ENCODE assay signal across 21 cellular contexts in genomic region chr22:28143961-28144745, GRCh38.
"Had no signal": no experiment of that assay in that cellular context is flagged by ENCODE, and none has a peak within 500 bp of the region (broad histone marks: within the 10 kb centered on the region; RNA-seq: fewer than 3 reads in every experiment).

No MANE protein-coding gene starts in this region.

- H3K4me1 Mint-ChIP-seq: activated naive CD4-positive, alpha-beta T cell treated with anti-CD3 and anti-CD28 coated beads, Interleukin-2, amount 50 U/mL, for 24 hours had no signal

- H3K4me3 ChIP-seq: adrenal gland, esophagus squamous epithelium, pancreas, tibial nerve, vagina had no signal

- H3K27me3 ChIP-seq: adrenal gland, esophagus squamous epithelium, pancreas, tibial nerve, vagina had no signal

- H3K4me3 Mint-ChIP-seq: activated CD4-positive, alpha-beta T cell treated with anti-CD3 and anti-CD28 coated beads, Interleukin-2, amount 10 ng/mL, durations not matched to agents 7 days and 5 days; activated CD8-positive, alpha-beta T cell treated with anti-CD3 and anti-CD28 coated beads, Interleukin-2, amount 10 ng/mL, durations not matched to agents 7 days and 5 days; activated naive CD4-positive, alpha-beta T cell treated with anti-CD3 and anti-CD28 coated beads, Interleukin-2, amount 50 U/mL, for 24 hours; dendritic cell treated with granulocyte-macrophage colony-stimulating factor and Interleukin-4, amounts not matched to agents 40 ng/mL and 50 ng/mL, for 4 days had no signal

- H3K27ac ChIP-seq: adrenal gland, pancreas, vagina had no signal

- DNase-seq: activated CD4-positive, alpha-beta T cell treated with anti-CD3 and anti-CD28 coated beads, Interleukin-2, amount 10 ng/mL, durations not matched to agents 7 days and 5 days; activated CD8-positive, alpha-beta memory T cell treated with anti-CD3 and anti-CD28 coated beads, Interleukin-2, amount 50 U/mL, for 48 hours; activated CD8-positive, alpha-beta T cell treated with anti-CD3 and anti-CD28 coated beads, Interleukin-2, amount 10 ng/mL, durations not matched to agents 7 days and 5 days; activated effector memory CD4-positive, alpha-beta T cell treated with Interleukin-2 at 50 U/mL for 16 hours; activated T-cell treated with anti-CD3 and anti-CD28 coated beads, Interleukin-2, amount 50 U/mL, for 48 hours; adrenal gland; effector CD8-positive, alpha-beta T cell; esophagus squamous epithelium; foreskin melanocyte; hypothalamus; islet precursor cell; mammary epithelial cell; pancreas; stimulated activated CD4-positive, alpha-beta T cell treated with anti-CD3 and anti-CD28 coated beads, Interleukin-2, amount 100 ng/mL, for 24 hours; stimulated activated naive CD4-positive, alpha-beta T cell treated with Interleukin-2 at 50 U/mL for 16 hours; T1000 had no signal

- H3K9me3 ChIP-seq: adrenal gland, esophagus squamous epithelium, pancreas, tibial nerve, vagina had no signal

- H3K36me3 ChIP-seq: adrenal gland, esophagus squamous epithelium, pancreas, tibial nerve, vagina had no signal

- H3K27me3 Mint-ChIP-seq: activated naive CD4-positive, alpha-beta T cell treated with anti-CD3 and anti-CD28 coated beads, Interleukin-2, amount 50 U/mL, for 24 hours had no signal

- FAIRE-seq: bronchial epithelial cell, pancreas had no signal

- ATAC-seq: activated CD8-positive, alpha-beta T cell treated with anti-CD3 and anti-CD28 coated beads, Interleukin-2, amount 10 ng/mL, durations not matched to agents 7 days and 5 days; pancreas had no signal

- H3K36me3 Mint-ChIP-seq: activated naive CD4-positive, alpha-beta T cell treated with anti-CD3 and anti-CD28 coated beads, Interleukin-2, amount 50 U/mL, for 24 hours had no signal

- H3K9me3 Mint-ChIP-seq: activated CD4-positive, alpha-beta T cell treated with anti-CD3 and anti-CD28 coated beads, Interleukin-2, amount 10 ng/mL, durations not matched to agents 7 days and 5 days; activated naive CD4-positive, alpha-beta T cell treated with anti-CD3 and anti-CD28 coated beads, Interleukin-2, amount 50 U/mL, for 24 hours; dendritic cell treated with granulocyte-macrophage colony-stimulating factor and Interleukin-4, amounts not matched to agents 40 ng/mL and 50 ng/mL, for 4 days had no signal

- H3K27ac Mint-ChIP-seq: activated CD4-positive, alpha-beta T cell treated with anti-CD3 and anti-CD28 coated beads, Interleukin-2, amount 10 ng/mL, durations not matched to agents 7 days and 5 days; activated CD8-positive, alpha-beta T cell treated with anti-CD3 and anti-CD28 coated beads, Interleukin-2, amount 10 ng/mL, durations not matched to agents 7 days and 5 days; activated naive CD4-positive, alpha-beta T cell treated with anti-CD3 and anti-CD28 coated beads, Interleukin-2, amount 50 U/mL, for 24 hours; dendritic cell treated with granulocyte-macrophage colony-stimulating factor and Interleukin-4, amounts not matched to agents 40 ng/mL and 50 ng/mL, for 4 days had no signal
